ENCODE assay signal across 7 cellular contexts in genomic region chr19:54899646-54900045, GRCh38. TPM values are rescaled to one million over a fixed set of nuclear protein-coding genes. Genes with fewer than 3 reads are reported as not detected.
"Had no signal": no experiment of that assay in that cellular context is flagged by ENCODE, and none has a peak within 500 bp of the region (broad histone marks: within the 10 kb centered on the region; RNA-seq: fewer than 3 reads in every experiment).

No MANE protein-coding gene starts in this region.

RNA-seq across cellular contexts. Expression of gene NCR1, which starts 6.3 kb away (rescaled TPM):
- total RNA-seq: HFFc6, IMR-90 had no signal
- polyA plus RNA-seq: IMR-90 had no signal

RNA-seq across cellular contexts. Expression of gene FCAR, which starts 25.6 kb away (rescaled TPM):
- total RNA-seq: GM23338, H1, H9, HFFc6, HT1080, IMR-90, K562 had no signal
- polyA plus RNA-seq: GM23338, H1, IMR-90, K562 had no signal

RNA-seq across cellular contexts. Expression of gene NLRP7, which starts 47.7 kb away (rescaled TPM):
- total RNA-seq: HFFc6, HT1080, IMR-90 had no signal
- polyA plus RNA-seq: IMR-90 had no signal

RNA-seq across cellular contexts. Expression of gene KIR3DL2, which starts 49.4 kb away (rescaled TPM):
- total RNA-seq: GM23338, H1, H9, HFFc6, HT1080, IMR-90, K562 had no signal
- polyA plus RNA-seq: GM23338, H1, IMR-90, K562 had no signal
